ENCODE assay signal across 9 cellular contexts in genomic region chr9:91162311-91162710, GRCh38.
DNase-seq lines count a peak whose midpoint lies in the region; ATAC-seq and TF ChIP-seq lines count a peak whose summit lies in the region.
"Had no signal": no experiment of that assay in that cellular context is flagged by ENCODE, and none has a peak within 500 bp of the region (broad histone marks: within the 10 kb centered on the region; RNA-seq: fewer than 3 reads in every experiment).

No MANE protein-coding gene starts in this region.

- no CpG with 5 or more reads among the region's 5 CpGs for whole genome bisulfite sequencing in mesendoderm (ENCODE audit: extremely low coverage, insufficient coverage, low lambda C conversion rate)

- CTCF ChIA-PET in AG04450 (lab: Charles Lee) = interaction anchor here (1.3 kb wide), 1 partner anchor 23 kb away, joined by 4 read pairs; no protein-coding TSS in a partner anchor
- CTCF ChIA-PET in activated naive CD4-positive, alpha-beta T cell treated with anti-CD3 and anti-CD28 coated beads, Interleukin-2, amount 10 ng/mL, durations not matched to agents 7 days and 5 days (lab: Charles Lee) = interaction anchor here (0.6 to 2.2 kb wide), 4 partner anchors 11 to 125 kb away, joined by 3 to 13 read pairs (median 3); no protein-coding TSS in a partner anchor

- no peaks in the 10 kb centered on the region for H3K36me3 ChIP-seq in mesendoderm (ENCODE audit: control insufficient read depth, insufficient read depth, low read length)
- H3K36me3 ChIP-seq: tibial artery had no signal

- peak; percentile 29 for ATAC-seq in HG02981 (IDR thresholded peaks at IDR 0.05; ENCODE audit: unreplicated experiment)
- no peak for ATAC-seq in GM21526 (IDR thresholded peaks at IDR 0.05; ENCODE audit: low FRiP score, unreplicated experiment)

- H3K4me1 Mint-ChIP-seq in activated naive CD4-positive, alpha-beta T cell treated with anti-CD3 and anti-CD28 coated beads, Interleukin-2, amount 10 ng/mL, durations not matched to agents 7 days and 5 days = peaks cover 83% of the 10 kb centered on the region

- H3K18ac ChIP-seq in mesendoderm (ENCODE audit: low read length) = no peak overlapping the region

- no peak overlapping the region for H3K4me2 ChIP-seq in mesendoderm (ENCODE audit: low read length)

- peak overlapping the region; percentile 90 for H3K27ac Mint-ChIP-seq in activated naive CD4-positive, alpha-beta T cell treated with anti-CD3 and anti-CD28 coated beads, Interleukin-2, amount 10 ng/mL, durations not matched to agents 7 days and 5 days

- no peak overlapping the region for H2BK15ac ChIP-seq in mesendoderm (replicated peaks; ENCODE audit: low read depth)

- H2AK5ac ChIP-seq in mesendoderm (ENCODE audit: low read length) = no peak overlapping the region

- POLR2A ChIA-PET in AG04450 (lab: Yijun Ruan, JAX) = interaction anchor here (1.4 kb wide), 1 partner anchor 125 kb away, joined by 3 read pairs; no protein-coding TSS in a partner anchor

- H3K79me2 ChIP-seq in mesendoderm (ENCODE audit: control insufficient read depth, insufficient read depth, low read length) = no peaks in the 10 kb centered on the region

- H3K27me3 Mint-ChIP-seq in activated naive CD4-positive, alpha-beta T cell treated with anti-CD3 and anti-CD28 coated beads, Interleukin-2, amount 10 ng/mL, durations not matched to agents 7 days and 5 days = peaks cover 8% of the 10 kb centered on the region

- H3K4me3 ChIP-seq in AG04450 (ENCODE audit: low read depth, low read length) (no peak overlapping the region), mesendoderm (ENCODE audit: low read length) (no peak overlapping the region)
- H3K4me3 ChIP-seq: tibial artery had no signal

- H3K9ac ChIP-seq in mesendoderm (ENCODE audit: low read length) = no peak overlapping the region

- H2BK120ac ChIP-seq in mesendoderm (ENCODE audit: low read depth, low read length) = no peak overlapping the region

- H3K4me1 ChIP-seq in mesendoderm (ENCODE audit: control insufficient read depth, low read depth, low read length) = peaks cover 2% of the 10 kb centered on the region

- no peaks in the 10 kb centered on the region for H3K9me3 Mint-ChIP-seq in activated naive CD4-positive, alpha-beta T cell treated with anti-CD3 and anti-CD28 coated beads, Interleukin-2, amount 10 ng/mL, durations not matched to agents 7 days and 5 days

- peaks cover 3% of the 10 kb centered on the region; the same call in 1 of the 2 replicates for H3K9me3 ChIP-seq in AG04450 (ENCODE audit: control insufficient read depth, insufficient read depth, low read length)
- H3K9me3 ChIP-seq: tibial artery had no signal

- no peaks in the 10 kb centered on the region for H3K27me3 ChIP-seq in AG04450 (ENCODE audit: control insufficient read depth, insufficient read depth, low read length)
- no peaks in the 10 kb centered on the region for H3K27me3 ChIP-seq in mesendoderm (ENCODE audit: insufficient read depth, low read length, poor library complexity)
- H3K27me3 ChIP-seq: tibial artery had no signal

- no peaks in the 10 kb centered on the region for H3K79me1 ChIP-seq in mesendoderm (ENCODE audit: low read length)

- H3K36me3 Mint-ChIP-seq in activated naive CD4-positive, alpha-beta T cell treated with anti-CD3 and anti-CD28 coated beads, Interleukin-2, amount 10 ng/mL, durations not matched to agents 7 days and 5 days = peaks cover 16% of the 10 kb centered on the region

- peak overlapping the region; percentile 80 for H3K27ac ChIP-seq in AG04450 (ENCODE audit: low read depth, low read length)
- no peak overlapping the region for H3K27ac ChIP-seq in mesendoderm (ENCODE audit: low read depth, low read length)
- H3K27ac ChIP-seq: tibial artery had no signal

- no peak overlapping the region for H3K23ac ChIP-seq in mesendoderm (ENCODE audit: low read length)

- DNase-seq in AG04450 (ENCODE audit: low read depth, low spot score) = no peak
- no peak for DNase-seq in activated naive CD4-positive, alpha-beta T cell treated with anti-CD3 and anti-CD28 coated beads, Interleukin-2, amount 10 ng/mL, durations not matched to agents 7 days and 5 days
- DNase-seq in mesendoderm = no peak
- DNase-seq in NCI-H1694 (lab: John Stamatoyannopoulos, UW) = no peak
- no peak for DNase-seq in NCI-H1092 treated with DMSO at 0.1 percent for 48 hours (lab: John Stamatoyannopoulos, UW)
- no peak for DNase-seq in stimulated activated CD4-positive, alpha-beta T cell treated with anti-CD3 and anti-CD28 coated beads, Interleukin-4, amount 100 ng/mL, for 1 hour

- no peak overlapping the region for H4K8ac ChIP-seq in mesendoderm (ENCODE audit: low read depth, low read length)

- H4K5ac ChIP-seq in mesendoderm (ENCODE audit: low read length) = no peak overlapping the region

- no peak overlapping the region for H2BK5ac ChIP-seq in mesendoderm (ENCODE audit: low read length)

- no peak for TF ChIP-seq CTCF in AG04450 (IDR thresholded peaks at IDR 0.05; ENCODE audit: low read depth, low read length)

- peak overlapping the region; percentile 73 for H3K4me3 Mint-ChIP-seq in activated naive CD4-positive, alpha-beta T cell treated with anti-CD3 and anti-CD28 coated beads, Interleukin-2, amount 10 ng/mL, durations not matched to agents 7 days and 5 days

- H3K4ac ChIP-seq in mesendoderm (ENCODE audit: low read depth, low read length) = no peak overlapping the region

- peak overlapping the region; percentile 54 for H3K56ac ChIP-seq in mesendoderm (ENCODE audit: low read length)
